ENCODE assay signal across 9 cellular contexts in genomic region chr11:57321996-57322880, GRCh38. TPM values are rescaled to one million over a fixed set of nuclear protein-coding genes. Genes with fewer than 3 reads are reported as not detected.
DNase-seq lines count a peak whose midpoint lies in the region; ATAC-seq and TF ChIP-seq lines count a peak whose summit lies in the region.
"Had no signal": no experiment of that assay in that cellular context is flagged by ENCODE, and none has a peak within 500 bp of the region (broad histone marks: within the 10 kb centered on the region; RNA-seq: fewer than 3 reads in every experiment).

No MANE protein-coding gene starts in this region.

- peak; percentile 55 for ATAC-seq in IMR-90 (ENCODE audit: low read depth)
- ATAC-seq in HG02973 (IDR thresholded peaks at IDR 0.05; ENCODE audit: unreplicated experiment) = no peak
- ATAC-seq in HG03280 (IDR thresholded peaks at IDR 0.05; ENCODE audit: unreplicated experiment) = no peak
- ATAC-seq in GM18867 (IDR thresholded peaks at IDR 0.05; ENCODE audit: unreplicated experiment) = no peak

- intact Hi-C loops in IMR-90 (cut with micrococcal nuclease) = loop anchor here (1.0 to 2.0 kb wide), 3 partner anchors 11 to 481 kb away; no protein-coding TSS in a partner anchor
- intact Hi-C loops in activated T-helper 1 cell treated with anti-CD3 and anti-CD28 coated beads, Interleukin-12 subunit alpha, Interleukin-12 subunit beta, Interleukin-2, Interleukin-4 antibody, amounts not matched to agents 30 ng/mL and 10 ng/mL and 1 ng/mL, durations not matched to agents 14 hours and 24 hours and 36 hours (cut with micrococcal nuclease) = loop anchor here (5.0 kb wide), 1 partner anchor 335 kb away; the partner anchor contains the start of gene CLP1

- peak overlapping the region; percentile 79 for H3K4ac ChIP-seq in IMR-90 (ENCODE audit: low read depth, low read length)

- peak overlapping the region; percentile 63; the same call in 1 of the 3 replicates for H2BK15ac ChIP-seq in IMR-90 (ENCODE audit: low read depth, low read length)

- dilution Hi-C loops in IMR-90 (cut with HindIII; ENCODE audit: low sequenced_read_pairs, unreplicated experiment) = no loop called here

- H4K91ac ChIP-seq in IMR-90 (ENCODE audit: insufficient read depth, low read depth, low read length) = peak overlapping the region; percentile 69

- H3K36me3 Mint-ChIP-seq in activated T-helper 1 cell treated with anti-CD3 and anti-CD28 coated beads, Interleukin-12 subunit alpha, Interleukin-12 subunit beta, Interleukin-2, Interleukin-4 antibody, amounts not matched to agents 30 ng/mL and 10 ng/mL and 1 ng/mL, durations not matched to agents 14 hours and 24 hours and 36 hours (ENCODE audit: low read depth) = peaks cover 26% of the 10 kb centered on the region

- peak overlapping the region; percentile 92 for H3K56ac ChIP-seq in IMR-90 (ENCODE audit: extremely low read depth, insufficient read depth, low read length)

- peak overlapping the region; percentile 78 for H3K4me2 ChIP-seq in IMR-90 (ENCODE audit: low read depth, low read length)

- peaks cover 25 to 67% of the 10 kb centered on the region in 2 experiments for H3K79me1 ChIP-seq in IMR-90 (ENCODE audit: low read depth in 1 of 2, low read length in 2 of 2)

- H2AK9ac ChIP-seq in IMR-90 (replicated peaks; ENCODE audit: low read depth, low read length, poor library complexity) = peak overlapping the region; percentile 90

- H3K4me1 Mint-ChIP-seq in activated T-helper 1 cell treated with anti-CD3 and anti-CD28 coated beads, Interleukin-12 subunit alpha, Interleukin-12 subunit beta, Interleukin-2, Interleukin-4 antibody, amounts not matched to agents 30 ng/mL and 10 ng/mL and 1 ng/mL, durations not matched to agents 14 hours and 24 hours and 36 hours (ENCODE audit: low read depth) = peaks cover 50% of the 10 kb centered on the region

- H3K36me3 ChIP-seq in IMR-90 (ENCODE audit: control insufficient read depth, insufficient read depth, low read length) (peaks cover 46% of the 10 kb centered on the region), neuron (ENCODE audit: insufficient read depth, low read length) (peaks cover 52% of the 10 kb centered on the region)

- TF ChIP-seq RAD21 in IMR-90 (IDR thresholded peaks at IDR 0.05; ENCODE audit: low read length) = no peak

- peak overlapping the region; percentile 78 for H2AFZ ChIP-seq in IMR-90 (replicated peaks; ENCODE audit: low read length, poor library complexity)
- no peak overlapping the region for H2AFZ ChIP-seq in neuron (ENCODE audit: low read depth, low read length)

- peak; percentile 52; the same call in 1 of the 2 replicates for TF ChIP-seq POLR2A in IMR-90 (IDR thresholded peaks at IDR 0.05; ENCODE audit: low read depth, low read length)

- H3K4me1 ChIP-seq in IMR-90 (ENCODE audit: control insufficient read depth, insufficient read depth, low read length) (peaks cover 27% of the 10 kb centered on the region), neuron (ENCODE audit: insufficient read depth, low read length) (peaks cover 43% of the 10 kb centered on the region)

- peak overlapping the region; percentile 92 for H2BK5ac ChIP-seq in IMR-90 (ENCODE audit: low read depth, low read length, poor library complexity, severe bottlenecking)

- in situ Hi-C loops in IMR-90 (cut with MboI; ENCODE audit: low sequenced_read_pairs) = no loop called here

- no peaks in the 10 kb centered on the region for H3K9me3 Mint-ChIP-seq in activated T-helper 1 cell treated with anti-CD3 and anti-CD28 coated beads, Interleukin-12 subunit alpha, Interleukin-12 subunit beta, Interleukin-2, Interleukin-4 antibody, amounts not matched to agents 30 ng/mL and 10 ng/mL and 1 ng/mL, durations not matched to agents 14 hours and 24 hours and 36 hours

- WGBS in IMR-90 (ENCODE audit: extremely low coverage in 2 of 2, insufficient read length in 1 of 2), 2 experiments = 0% methylated on average over 1 of the region's 14 CpGs; no CpG with 5 or more reads in 1 of the 2 experiments

- H4K5ac ChIP-seq in IMR-90 (ENCODE audit: low read depth, low read length) = peak overlapping the region; percentile 14; the same call in 1 of the 2 replicates

- H3K27me3 ChIP-seq in IMR-90 (ENCODE audit: control insufficient read depth, insufficient read depth, low read length) = no peaks in the 10 kb centered on the region
- H3K27me3 ChIP-seq in neuron (ENCODE audit: insufficient read depth, low read length) = no peaks in the 10 kb centered on the region

- peaks cover 32% of the 10 kb centered on the region for H3K9me1 ChIP-seq in IMR-90 (ENCODE audit: insufficient read depth, low read length)

- TF ChIP-seq CTCF in IMR-90 (conservative IDR thresholded peaks at IDR 0.05; ENCODE audit: low read depth, low read length) = no peak

- H2BK20ac ChIP-seq in IMR-90 (ENCODE audit: low read depth, low read length) = peak overlapping the region; percentile 64

- H2BK120ac ChIP-seq in IMR-90 (ENCODE audit: low read depth, low read length) = peak overlapping the region; percentile 73

- H3K27me3 Mint-ChIP-seq in activated T-helper 1 cell treated with anti-CD3 and anti-CD28 coated beads, Interleukin-12 subunit alpha, Interleukin-12 subunit beta, Interleukin-2, Interleukin-4 antibody, amounts not matched to agents 30 ng/mL and 10 ng/mL and 1 ng/mL, durations not matched to agents 14 hours and 24 hours and 36 hours (ENCODE audit: insufficient read depth) = no peaks in the 10 kb centered on the region

- peak overlapping the region; percentile 88 for H3K23ac ChIP-seq in IMR-90 (ENCODE audit: low read depth, low read length)

- POLR2A ChIA-PET in IMR-90 (lab: Charles Lee; ENCODE audit: unreplicated experiment) = interaction anchor here (3.0 kb wide), 1 partner anchor 11 kb away, joined by 16 read pairs; no protein-coding TSS in a partner anchor

- peak overlapping the region; percentile 33 to 90; a peak in 3 of 4 replicates for H4K8ac ChIP-seq in IMR-90 (ENCODE audit: low read depth in 2 of 2, low read length in 2 of 2)

- H3K4me3 Mint-ChIP-seq in activated T-helper 1 cell treated with anti-CD3 and anti-CD28 coated beads, Interleukin-12 subunit alpha, Interleukin-12 subunit beta, Interleukin-2, Interleukin-4 antibody, amounts not matched to agents 30 ng/mL and 10 ng/mL and 1 ng/mL, durations not matched to agents 14 hours and 24 hours and 36 hours = peak overlapping the region; percentile 85

- H3K4me3 ChIP-seq in IMR-90 (ENCODE audit: insufficient read depth, low read depth, low read length) (peak overlapping the region; percentile 97), neuron (ENCODE audit: low read length) (peak overlapping the region; percentile 20)

- peak overlapping the region; percentile 94 for H2AK5ac ChIP-seq in IMR-90 (ENCODE audit: low read depth, low read length)

- H3K27ac Mint-ChIP-seq in activated T-helper 1 cell treated with anti-CD3 and anti-CD28 coated beads, Interleukin-12 subunit alpha, Interleukin-12 subunit beta, Interleukin-2, Interleukin-4 antibody, amounts not matched to agents 30 ng/mL and 10 ng/mL and 1 ng/mL, durations not matched to agents 14 hours and 24 hours and 36 hours = no peak overlapping the region

- H3K9ac ChIP-seq in IMR-90 (ENCODE audit: low read depth, low read length) = peak overlapping the region; percentile 99

- CTCF ChIA-PET in IMR-90 (lab: Yijun Ruan, JAX) = interaction anchor here (0.6 to 1.7 kb wide), 3 partner anchors 23 to 481 kb away, joined by 3 to 4 read pairs (median 3); no protein-coding TSS in a partner anchor

- no TSS peak for BruUV-seq in IMR-90 (replicated peaks; lab: Mats Ljungman, UMichigan)

- DNase-seq in D341Med (ENCODE audit: low spot score) = peak; percentile 81
- peak; percentile 98 for DNase-seq in IMR-90
- no peak for DNase-seq in activated T-helper 1 cell treated with anti-CD3 and anti-CD28 coated beads, Interleukin-12 subunit alpha, Interleukin-12 subunit beta, Interleukin-2, Interleukin-4 antibody, amounts not matched to agents 30 ng/mL and 10 ng/mL and 1 ng/mL, durations not matched to agents 14 hours and 24 hours and 36 hours (ENCODE audit: low spot score)
- peak; percentile 81 for DNase-seq in foreskin melanocyte

- peak overlapping the region; percentile 10; the same call in 1 of the 2 replicates for H3K18ac ChIP-seq in IMR-90 (ENCODE audit: low read depth, low read length)

- H4K20me1 ChIP-seq in IMR-90 (ENCODE audit: insufficient read depth, low read length) = peaks cover 52% of the 10 kb centered on the region

- peak overlapping the region; percentile 99 for H3K27ac ChIP-seq in IMR-90 (ENCODE audit: insufficient read depth, low read length)

- no peaks in the 10 kb centered on the region for H3K9me3 ChIP-seq in IMR-90 (ENCODE audit: control insufficient read depth, insufficient read depth, low read length)
- no peaks in the 10 kb centered on the region for H3K9me3 ChIP-seq in neuron (ENCODE audit: low read length)

- H3K14ac ChIP-seq in IMR-90 (replicated peaks; ENCODE audit: low read depth, low read length) = peak overlapping the region; percentile 85

RNA-seq across cellular contexts. Expression of gene TNKS1BP1, which starts 2.5 kb away (rescaled TPM):
- total RNA-seq in IMR-90 (2012; rRNA removed) = 28.6 and 31.7 TPM in 2 replicates
- 68.0 and 71.4 TPM in 2 replicates for polyA plus RNA-seq in IMR-90 (2012; rRNA removed)
- 42.9 and 47.7 TPM in 2 replicates for polyA plus RNA-seq in IMR-90 (2012; cell fraction: cytosol; rRNA removed)
- 157 and 165 TPM in 2 replicates for polyA plus RNA-seq in IMR-90 (2012; cell fraction: nucleus; rRNA removed; ENCODE audit: low replicate concordance)
- 22.1 and 24.3 TPM in 2 replicates for total RNA-seq in activated T-helper 1 cell treated with anti-CD3 and anti-CD28 coated beads, Interleukin-12 subunit alpha, Interleukin-12 subunit beta, Interleukin-2, Interleukin-4 antibody, amounts not matched to agents 30 ng/mL and 10 ng/mL and 1 ng/mL, durations not matched to agents 14 hours and 24 hours and 36 hours

RNA-seq across cellular contexts. Expression of gene SSRP1, which starts 13.5 kb away (rescaled TPM):
- 144 and 146 TPM in 2 replicates for total RNA-seq in IMR-90 (2012; rRNA removed)
- polyA plus RNA-seq in IMR-90 (2012; rRNA removed) = 101 and 106 TPM in 2 replicates
- 58.6 and 84.5 TPM in 2 replicates for polyA plus RNA-seq in IMR-90 (2012; cell fraction: cytosol; rRNA removed)
- 41.6 and 70.5 TPM in 2 replicates for polyA plus RNA-seq in IMR-90 (2012; cell fraction: nucleus; rRNA removed; ENCODE audit: low replicate concordance)
- 235 and 239 TPM in 2 replicates for total RNA-seq in activated T-helper 1 cell treated with anti-CD3 and anti-CD28 coated beads, Interleukin-12 subunit alpha, Interleukin-12 subunit beta, Interleukin-2, Interleukin-4 antibody, amounts not matched to agents 30 ng/mL and 10 ng/mL and 1 ng/mL, durations not matched to agents 14 hours and 24 hours and 36 hours

RNA-seq across cellular contexts. Expression of gene P2RX3, which starts 15.9 kb away (rescaled TPM):
- total RNA-seq in IMR-90 (2012; rRNA removed) = not detected in 2 replicates
- not detected in 2 replicates for polyA plus RNA-seq in IMR-90 (2012; rRNA removed)
- polyA plus RNA-seq in IMR-90 (2012; cell fraction: cytosol; rRNA removed) = not detected in 2 replicates
- not detected in 2 replicates for polyA plus RNA-seq in IMR-90 (2012; cell fraction: nucleus; rRNA removed; ENCODE audit: low replicate concordance)
- total RNA-seq in activated T-helper 1 cell treated with anti-CD3 and anti-CD28 coated beads, Interleukin-12 subunit alpha, Interleukin-12 subunit beta, Interleukin-2, Interleukin-4 antibody, amounts not matched to agents 30 ng/mL and 10 ng/mL and 1 ng/mL, durations not matched to agents 14 hours and 24 hours and 36 hours = not detected in 2 replicates
- total RNA-seq: activated CD8-positive, alpha-beta memory T cell treated with anti-CD3 and anti-CD28 coated beads for 36 hours had no signal

RNA-seq across cellular contexts. Expression of gene PRG3, which starts 58.7 kb away (rescaled TPM):
- total RNA-seq in IMR-90 (2012; rRNA removed) = not detected in 2 replicates
- not detected in 2 replicates for polyA plus RNA-seq in IMR-90 (2012; rRNA removed)
- polyA plus RNA-seq in IMR-90 (2012; cell fraction: cytosol; rRNA removed) = not detected in 2 replicates
- not detected in 2 replicates for polyA plus RNA-seq in IMR-90 (2012; cell fraction: nucleus; rRNA removed; ENCODE audit: low replicate concordance)
- total RNA-seq in activated T-helper 1 cell treated with anti-CD3 and anti-CD28 coated beads, Interleukin-12 subunit alpha, Interleukin-12 subunit beta, Interleukin-2, Interleukin-4 antibody, amounts not matched to agents 30 ng/mL and 10 ng/mL and 1 ng/mL, durations not matched to agents 14 hours and 24 hours and 36 hours = not detected in 2 replicates
- total RNA-seq: activated CD8-positive, alpha-beta memory T cell treated with anti-CD3 and anti-CD28 coated beads for 36 hours had no signal
